In genomic region chr12:95862038-95862437, GRCh38 we compare ENCODE assay signal across 24 cellular contexts.
"Had no signal": no experiment of that assay in that cellular context is flagged by ENCODE, and none has a peak within 500 bp of the region (broad histone marks: within the 10 kb centered on the region; RNA-seq: fewer than 3 reads in every experiment).

No MANE protein-coding gene starts in this region.

- DNase-seq: Kasumi-1, KG1, MM.1S, NCI-H1092 treated with DMSO at 0.1 percent for 48 hours, NCI-H1436, NCI-H187, NCI-H2029, NCI-H2081 treated with DMSO at 0.1 percent for 48 hours, NCI-H2171, NCI-H226, NCI-H446, NCI-H510A, NCI-H524 treated with DMSO at 0.1 percent for 48 hours, NCI-H69, NCI-H774, Right ventricle myocardium superior, RPMI8226, SIG-M5, T-helper 1 cell had no signal

- H3K9me3 ChIP-seq: SJSA1 had no signal

- H3K4me3 ChIP-seq: SJSA1, SK-N-MC had no signal

- FAIRE-seq: HTR-8/SVneo, RCC 7860 had no signal

- H3K27ac ChIP-seq: HL-60, SJSA1, SK-N-MC had no signal

- H3K27me3 ChIP-seq: SJSA1 had no signal
